ENCODE assay signal across 1 cellular context in the genomic region with DNA sequence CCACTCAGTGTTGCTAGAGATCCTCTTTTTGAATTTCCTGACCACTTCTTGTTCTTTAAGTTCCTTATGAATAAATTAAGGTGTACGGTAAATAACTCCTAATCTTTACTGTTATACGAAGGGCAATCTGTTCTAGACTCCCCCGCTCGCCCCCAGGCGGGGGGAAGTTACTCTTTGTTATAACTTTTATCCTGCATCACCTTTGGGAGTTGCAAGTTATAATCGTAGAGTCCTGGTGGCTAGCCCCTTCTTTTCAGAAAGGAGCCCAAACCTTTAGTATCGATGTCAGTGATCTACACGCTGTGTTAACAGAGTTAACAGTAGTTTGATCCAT.
TF ChIP-seq lines count a peak whose summit lies in the region.

No MANE protein-coding gene starts in this region.

TF ChIP-seq in IMR-90, 13 proteins besides CTCF, POLR2A, EP300 and RAD21:
- no peak for TF ChIP-seq RFX5 (IDR thresholded peaks at IDR 0.05; ENCODE audit: low read depth, low read length)
- TF ChIP-seq RCOR1 (IDR thresholded peaks at IDR 0.05; ENCODE audit: insufficient replicate concordance, low read length) = no peak
- no peak for TF ChIP-seq MAFK (IDR thresholded peaks at IDR 0.05; ENCODE audit: low read depth, low read length)
- no peak for TF ChIP-seq NFE2L2 (IDR thresholded peaks at IDR 0.05; ENCODE audit: low read depth, low read length)
- no peak for TF ChIP-seq FOS (IDR thresholded peaks at IDR 0.05; ENCODE audit: low read depth, low read length)
- no peak for TF ChIP-seq CHD1 (IDR thresholded peaks at IDR 0.05; ENCODE audit: low read depth, low read length)
- no peak for TF ChIP-seq BHLHE40 (IDR thresholded peaks at IDR 0.05; ENCODE audit: low read depth, low read length)
- TF ChIP-seq MXI1 (IDR thresholded peaks at IDR 0.05; ENCODE audit: borderline replicate concordance, low read depth, low read length) = no peak
- TF ChIP-seq MAZ (IDR thresholded peaks at IDR 0.05; ENCODE audit: borderline replicate concordance, low read depth, low read length) = no peak
- no peak for TF ChIP-seq CEBPB (IDR thresholded peaks at IDR 0.05; ENCODE audit: low read depth, low read length)
- TF ChIP-seq, protein P1, sequence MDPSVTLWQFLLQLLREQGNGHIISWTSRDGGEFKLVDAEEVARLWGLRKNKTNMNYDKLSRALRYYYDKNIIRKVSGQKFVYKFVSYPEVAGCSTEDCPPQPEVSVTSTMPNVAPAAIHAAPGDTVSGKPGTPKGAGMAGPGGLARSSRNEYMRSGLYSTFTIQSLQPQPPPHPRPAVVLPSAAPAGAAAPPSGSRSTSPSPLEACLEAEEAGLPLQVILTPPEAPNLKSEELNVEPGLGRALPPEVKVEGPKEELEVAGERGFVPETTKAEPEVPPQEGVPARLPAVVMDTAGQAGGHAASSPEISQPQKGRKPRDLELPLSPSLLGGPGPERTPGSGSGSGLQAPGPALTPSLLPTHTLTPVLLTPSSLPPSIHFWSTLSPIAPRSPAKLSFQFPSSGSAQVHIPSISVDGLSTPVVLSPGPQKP (IDR thresholded peaks at IDR 0.05; ENCODE audit: borderline replicate concordance, low read depth, low read length) = no peak
